In genomic region chr1:116836099-116836498, GRCh38 we compare ENCODE assay signal across 22 cellular contexts.
DNase-seq lines count a peak whose midpoint lies in the region; TF ChIP-seq lines count a peak whose summit lies in the region.
"Had no signal": no experiment of that assay in that cellular context is flagged by ENCODE, and none has a peak within 500 bp of the region (broad histone marks: within the 10 kb centered on the region; RNA-seq: fewer than 3 reads in every experiment).

No MANE protein-coding gene starts in this region.

- H3K18ac ChIP-seq in H9 (ENCODE audit: insufficient read length, low read depth, low read length) = no peak overlapping the region
- peak overlapping the region; percentile 76 for H3K18ac ChIP-seq in mesendoderm (ENCODE audit: low read length)

- H2BK12ac ChIP-seq in H9 (ENCODE audit: insufficient read length, low read depth, low read length) = no peak overlapping the region

- H2AFZ ChIP-seq in H9 (ENCODE audit: low read length) = no peak overlapping the region

- DNase-seq in ELF-1 (ENCODE audit: low read depth, low spot score) (peak; percentile 84), H9 (peak; percentile 44), epithelial cell of esophagus (ENCODE audit: low read depth) (peak; percentile 34), mesendoderm (peak; percentile 86), RKO (ENCODE audit: low spot score) (no peak), anterior cingulate cortex (lab: John Stamatoyannopoulos, UW) (no peak), OCI-M2 (lab: John Stamatoyannopoulos, UW; ENCODE audit: unreplicated experiment) (no peak)
- DNase-seq in T-helper 2 cell treated with Interferon-gamma antibody and Interleukin-4, amounts not matched to agents 5 μg/mL and 100 μg/mL, for 36 hours (ENCODE audit: low spot score) = no peak
- DNase-seq: AML-193; CD4-positive, alpha-beta T cell; COR-L47; DMS53; Kasumi-1; NCI-H2029 treated with DMSO at 0.1 percent for 48 hours; NCI-H446 treated with DMSO at 0.1 percent for 48 hours; NCI-H526 treated with DMSO at 0.1 percent for 48 hours; SK-N-SH; SW 1271 had no signal

- no peak overlapping the region for H2BK20ac ChIP-seq in H9 (ENCODE audit: low read depth, low read length, poor library complexity, severe bottlenecking)

- H3K9me3 Mint-ChIP-seq in H9 = peaks cover 22 to 25% of the 10 kb centered on the region in 2 experiments
- peaks cover 8% of the 10 kb centered on the region for H3K9me3 Mint-ChIP-seq in T-helper 2 cell treated with Interferon-gamma antibody and Interleukin-4, amounts not matched to agents 5 μg/mL and 100 μg/mL, for 36 hours
- H3K9me3 Mint-ChIP-seq: CD4-positive, alpha-beta T cell had no signal

- H3K4me2 ChIP-seq in H9 (ENCODE audit: insufficient read depth, insufficient read length, low read length) = no peak overlapping the region
- H3K4me2 ChIP-seq in mesendoderm (ENCODE audit: low read length) = no peak overlapping the region
- H3K4me2 ChIP-seq: A549; BLaER1 treated with 17β-estradiol and CSF1 and Interleukin-3, amounts not matched to agents 10 nM and 100 nM; SK-N-SH had no signal

- no peak overlapping the region for H2BK5ac ChIP-seq in H9 (ENCODE audit: insufficient read length, low read length)
- no peak overlapping the region for H2BK5ac ChIP-seq in mesendoderm (ENCODE audit: low read length)

- H3K27ac ChIP-seq in H9 (ENCODE audit: insufficient read length, low read depth, low read length) (no peak overlapping the region), mesendoderm (ENCODE audit: low read depth, low read length) (peak overlapping the region; percentile 58)
- H3K27ac ChIP-seq: A549; BLaER1 treated with 17β-estradiol and CSF1 and Interleukin-3, amounts not matched to agents 10 nM and 100 nM had no signal

- H3K23ac ChIP-seq in H9 (ENCODE audit: insufficient read length, low read depth, low read length) = no peak overlapping the region
- no peak overlapping the region for H3K23ac ChIP-seq in mesendoderm (ENCODE audit: low read length)

- TF ChIP-seq CTCF in H9 (conservative IDR thresholded peaks at IDR 0.05) (no peak), epithelial cell of esophagus (IDR thresholded peaks at IDR 0.05; ENCODE audit: insufficient read depth, low read depth, low read length, missing control alignments) (no peak)

- no peak overlapping the region for H4K91ac ChIP-seq in H9 (ENCODE audit: insufficient read length, low read depth, low read length)

- no CpG with 5 or more reads among the region's 1 CpG for WGBS in H9 (ENCODE audit: extremely low coverage, insufficient read length, low lambda C conversion rate)
- no CpG with 5 or more reads among the region's 1 CpG for WGBS in mesendoderm (ENCODE audit: extremely low coverage, insufficient coverage, low lambda C conversion rate)

- no peak overlapping the region for H3K4me3 Mint-ChIP-seq in H9
- H3K4me3 Mint-ChIP-seq in T-helper 2 cell treated with Interferon-gamma antibody and Interleukin-4, amounts not matched to agents 5 μg/mL and 100 μg/mL, for 36 hours = no peak overlapping the region
- H3K4me3 Mint-ChIP-seq: CD4-positive, alpha-beta T cell had no signal

- peaks cover 16 to 28% (median 18%) of the 10 kb centered on the region in 3 experiments for H3K36me3 Mint-ChIP-seq in H9 (ENCODE audit: insufficient read depth in 1 of 3, low read depth in 3 of 3)
- no peaks in the 10 kb centered on the region for H3K36me3 Mint-ChIP-seq in T-helper 2 cell treated with Interferon-gamma antibody and Interleukin-4, amounts not matched to agents 5 μg/mL and 100 μg/mL, for 36 hours (ENCODE audit: low read depth)

- no peak overlapping the region for H2BK120ac ChIP-seq in H9 (ENCODE audit: low read depth, low read length, poor library complexity, severe bottlenecking)
- no peak overlapping the region for H2BK120ac ChIP-seq in mesendoderm (ENCODE audit: low read depth, low read length)

- H4K8ac ChIP-seq in H9 (replicated peaks; ENCODE audit: insufficient read length, low read depth, low read length) = no peak overlapping the region
- no peak overlapping the region for H4K8ac ChIP-seq in mesendoderm (ENCODE audit: low read depth, low read length)

- peaks cover 49 to 57% of the 10 kb centered on the region in 2 experiments for H3K4me1 Mint-ChIP-seq in H9
- H3K4me1 Mint-ChIP-seq in T-helper 2 cell treated with Interferon-gamma antibody and Interleukin-4, amounts not matched to agents 5 μg/mL and 100 μg/mL, for 36 hours (ENCODE audit: low read depth) = peaks cover 18% of the 10 kb centered on the region

- no peaks in the 10 kb centered on the region for H3K23me2 ChIP-seq in H9 (ENCODE audit: insufficient read length, low read depth, low read length, poor library complexity, severe bottlenecking)

- no peaks in the 10 kb centered on the region for H3K79me2 ChIP-seq in H9 (ENCODE audit: insufficient read depth, low read length)
- no peaks in the 10 kb centered on the region for H3K79me2 ChIP-seq in mesendoderm (ENCODE audit: control insufficient read depth, insufficient read depth, low read length)

- H3K4ac ChIP-seq in H9 (ENCODE audit: low read depth, low read length) (no peak overlapping the region), mesendoderm (ENCODE audit: low read depth, low read length) (no peak overlapping the region)

- H3T11ph ChIP-seq in H9 (ENCODE audit: low read length) = no peak overlapping the region

- H3K56ac ChIP-seq in H9 (ENCODE audit: insufficient read length, low read depth, low read length) = no peak overlapping the region
- peak overlapping the region; percentile 65 for H3K56ac ChIP-seq in mesendoderm (ENCODE audit: low read length)

- no peaks in the 10 kb centered on the region for H3K36me3 ChIP-seq in mesendoderm (ENCODE audit: control insufficient read depth, insufficient read depth, low read length)
- H3K36me3 ChIP-seq: BLaER1 treated with 17β-estradiol and CSF1 and Interleukin-3, amounts not matched to agents 10 nM and 100 nM had no signal

- H2BK15ac ChIP-seq in H9 (ENCODE audit: low read depth, low read length) (no peak overlapping the region), mesendoderm (replicated peaks; ENCODE audit: low read depth) (no peak overlapping the region)

- no peaks in the 10 kb centered on the region for H4K20me1 ChIP-seq in H9 (ENCODE audit: control insufficient read depth, insufficient read depth, insufficient read length)
- H4K20me1 ChIP-seq: BLaER1 treated with 17β-estradiol and CSF1 and Interleukin-3, amounts not matched to agents 10 nM and 100 nM had no signal

- peak overlapping the region; percentile 20 to 70 (median 63); a peak in 2 of 7 replicates for H3K27ac Mint-ChIP-seq in H9
- H3K27ac Mint-ChIP-seq in T-helper 2 cell treated with Interferon-gamma antibody and Interleukin-4, amounts not matched to agents 5 μg/mL and 100 μg/mL, for 36 hours = no peak overlapping the region
- H3K27ac Mint-ChIP-seq: CD4-positive, alpha-beta T cell had no signal

- no peak overlapping the region for H4K5ac ChIP-seq in H9 (ENCODE audit: insufficient read length, low read depth, low read length)
- no peak overlapping the region for H4K5ac ChIP-seq in mesendoderm (ENCODE audit: low read length)

- H3K79me1 ChIP-seq in H9 (ENCODE audit: insufficient read depth, low read depth, low read length, poor library complexity, severe bottlenecking) (no peaks in the 10 kb centered on the region), mesendoderm (ENCODE audit: low read length) (no peaks in the 10 kb centered on the region)

- no peak overlapping the region for H3K14ac ChIP-seq in H9 (ENCODE audit: insufficient read depth, low read length)

- H3K27me3 ChIP-seq in H9 (ENCODE audit: insufficient read depth, low read length) = no peaks in the 10 kb centered on the region
- H3K27me3 ChIP-seq in mesendoderm (ENCODE audit: insufficient read depth, low read length, poor library complexity) = no peaks in the 10 kb centered on the region
- H3K27me3 ChIP-seq: BLaER1 treated with 17β-estradiol and CSF1 and Interleukin-3, amounts not matched to agents 10 nM and 100 nM had no signal

- H3K9me3 ChIP-seq in H9 (ENCODE audit: control insufficient read depth, low read depth, low read length) = no peaks in the 10 kb centered on the region
- H3K9me3 ChIP-seq: A549, SK-N-SH had no signal

- H2AK5ac ChIP-seq in H9 (ENCODE audit: insufficient read length, low read length) (no peak overlapping the region), mesendoderm (ENCODE audit: low read length) (no peak overlapping the region)

- H3K9ac ChIP-seq in H9 (ENCODE audit: extremely low read depth, insufficient read length, low read length) (no peak overlapping the region), mesendoderm (ENCODE audit: low read length) (peak overlapping the region; percentile 22)
- H3K9ac ChIP-seq: BLaER1 treated with 17β-estradiol and CSF1 and Interleukin-3, amounts not matched to agents 10 nM and 100 nM; SK-N-SH had no signal

- no peaks in the 10 kb centered on the region for H3K27me3 Mint-ChIP-seq in H9 (ENCODE audit: low read depth)
- H3K27me3 Mint-ChIP-seq in T-helper 2 cell treated with Interferon-gamma antibody and Interleukin-4, amounts not matched to agents 5 μg/mL and 100 μg/mL, for 36 hours (ENCODE audit: low read depth) = no peaks in the 10 kb centered on the region
- H3K27me3 Mint-ChIP-seq: CD4-positive, alpha-beta T cell had no signal

- H3K4me1 ChIP-seq in H9 (ENCODE audit: insufficient read depth, low read length) = peaks cover 6% of the 10 kb centered on the region; the same call in 1 of the 2 replicates
- peaks cover 16% of the 10 kb centered on the region for H3K4me1 ChIP-seq in mesendoderm (ENCODE audit: control insufficient read depth, low read depth, low read length)
- H3K4me1 ChIP-seq: A549; BLaER1 treated with 17β-estradiol and CSF1 and Interleukin-3, amounts not matched to agents 10 nM and 100 nM had no signal

- H3K4me3 ChIP-seq in epithelial cell of esophagus (ENCODE audit: low read length) = no peak overlapping the region
- H3K4me3 ChIP-seq in mesendoderm (ENCODE audit: low read length) = no peak overlapping the region
- H3K4me3 ChIP-seq: A549; BLaER1 treated with 17β-estradiol and CSF1 and Interleukin-3, amounts not matched to agents 10 nM and 100 nM; GM12878; K562 had no signal

Comparison
In these comparisons a context has a peak if more than half of its experiments do, and no peak if none do; other contexts are left out.
1. DNase-seq: peak in ELF-1 (single experiment), H9 (single experiment), epithelial cell of esophagus (single experiment) and mesendoderm (single experiment); none in T-helper 2 cell treated with Interferon-gamma antibody and Interleukin-4, amounts not matched to agents 5 μg/mL and 100 μg/mL, for 36 hours (single experiment), RKO (single experiment), anterior cingulate cortex (0 of 58) and OCI-M2 (single experiment).